ENCODE assay signal across 8 cellular contexts in the genomic region with DNA sequence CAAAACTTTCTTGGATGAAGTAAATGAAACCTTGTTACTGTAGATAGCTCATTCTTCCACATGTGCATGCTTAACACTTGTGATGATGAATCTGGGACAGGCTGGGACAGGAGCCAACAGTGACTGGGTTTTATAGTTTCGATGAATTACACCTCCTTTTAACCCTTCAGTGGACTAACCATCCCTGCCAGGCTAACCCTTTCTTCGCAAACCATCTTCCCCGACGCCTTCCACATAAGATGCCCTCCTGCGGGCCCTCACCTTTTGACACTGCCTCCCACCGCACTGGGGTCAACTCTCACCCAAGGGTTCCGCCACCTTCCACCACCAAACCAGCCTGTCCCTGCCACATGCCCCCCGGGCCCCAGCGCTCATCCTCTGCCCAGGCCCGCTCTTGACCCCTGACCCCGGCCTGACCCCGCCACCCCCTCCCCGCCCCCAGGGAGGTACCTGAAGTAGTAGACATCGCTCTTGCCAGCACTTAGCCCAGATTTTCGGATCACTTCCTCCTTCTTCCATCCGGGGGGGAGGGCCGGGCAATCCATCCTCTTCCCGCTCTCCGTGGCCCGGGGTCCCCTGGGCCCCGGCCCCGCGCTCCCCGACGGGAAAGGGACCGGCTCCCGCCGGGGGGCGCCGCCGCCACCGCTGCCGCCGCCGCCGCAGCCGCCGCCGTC. TPM values are rescaled to one million over a fixed set of nuclear protein-coding genes. Genes with fewer than 3 reads are reported as not detected.
DNase-seq lines count a peak whose midpoint lies in the region; ATAC-seq and TF ChIP-seq lines count a peak whose summit lies in the region.

No MANE protein-coding gene starts in this region.

- intact Hi-C loops in activated T-helper 1 cell treated with anti-CD3 and anti-CD28 coated beads, Interleukin-12 subunit alpha, Interleukin-12 subunit beta, Interleukin-2, Interleukin-4 antibody, amounts not matched to agents 30 ng/mL and 10 ng/mL and 1 ng/mL, durations not matched to agents 14 hours and 24 hours and 36 hours (cut with micrococcal nuclease), result loop anchor here (1.0 kb wide), 10 partner anchors 13 to 169 kb away; partner anchors contain the start of genes C18orf54, POLI and STARD6
- intact Hi-C loops in thyroid gland (cut with DNase I), result no loop called here

- no peaks in the 10 kb centered on the region for H3K27me3 Mint-ChIP-seq in activated T-helper 1 cell treated with anti-CD3 and anti-CD28 coated beads, Interleukin-12 subunit alpha, Interleukin-12 subunit beta, Interleukin-2, Interleukin-4 antibody, amounts not matched to agents 30 ng/mL and 10 ng/mL and 1 ng/mL, durations not matched to agents 14 hours and 24 hours and 36 hours (ENCODE audit: insufficient read depth)
- peaks cover 3% of the 10 kb centered on the region for H3K27me3 Mint-ChIP-seq in nephron progenitor cell (ENCODE audit: low read depth, poor library complexity)

- H3K4me1 Mint-ChIP-seq in activated T-helper 1 cell treated with anti-CD3 and anti-CD28 coated beads, Interleukin-12 subunit alpha, Interleukin-12 subunit beta, Interleukin-2, Interleukin-4 antibody, amounts not matched to agents 30 ng/mL and 10 ng/mL and 1 ng/mL, durations not matched to agents 14 hours and 24 hours and 36 hours (ENCODE audit: low read depth), result peaks cover 44% of the 10 kb centered on the region
- peaks cover 39% of the 10 kb centered on the region for H3K4me1 Mint-ChIP-seq in nephron progenitor cell

- H3K27ac Mint-ChIP-seq in activated T-helper 1 cell treated with anti-CD3 and anti-CD28 coated beads, Interleukin-12 subunit alpha, Interleukin-12 subunit beta, Interleukin-2, Interleukin-4 antibody, amounts not matched to agents 30 ng/mL and 10 ng/mL and 1 ng/mL, durations not matched to agents 14 hours and 24 hours and 36 hours, result peak overlapping the region; percentile 98
- H3K27ac Mint-ChIP-seq in nephron progenitor cell, result peak overlapping the region; percentile 87

- H3K9me3 ChIP-seq in thyroid gland, result no peaks in the 10 kb centered on the region

- TF ChIP-seq POLR2A in thyroid gland (IDR thresholded peaks at IDR 0.05), result no peak

- 1% methylated on average over 15 to 27 of the region's 39 CpGs for WGBS in thyroid gland, 2 donors

- DNase-seq in COLO829 (ENCODE audit: low spot score), result peak; percentile 13
- DNase-seq in HS-27A (ENCODE audit: low read depth), result peak; percentile 58
- peak; percentile 58 for DNase-seq in OCI-M1 (lab: John Stamatoyannopoulos, UW)
- peak; percentile 12 for DNase-seq in activated T-helper 1 cell treated with anti-CD3 and anti-CD28 coated beads, Interleukin-12 subunit alpha, Interleukin-12 subunit beta, Interleukin-2, Interleukin-4 antibody, amounts not matched to agents 30 ng/mL and 10 ng/mL and 1 ng/mL, durations not matched to agents 14 hours and 24 hours and 36 hours (ENCODE audit: low spot score)
- peak; percentile 97 for DNase-seq in fibroblast of mammary gland (ENCODE audit: low read depth)
- peak; percentile 42 for DNase-seq in nephron progenitor cell
- peak; percentile 72 to 73 for DNase-seq in thyroid gland

- peaks cover 26 to 35% of the 10 kb centered on the region in 2 donors for H3K4me1 ChIP-seq in thyroid gland

- H3K4me3 ChIP-seq in fibroblast of mammary gland (ENCODE audit: control insufficient read depth, low read depth, low read length), result peak overlapping the region; percentile 75
- peak overlapping the region; percentile 39 to 62 (median 62) for H3K4me3 ChIP-seq in thyroid gland (replicated peaks in 1 of 3)

- peak overlapping the region; percentile 98 for H3K4me3 Mint-ChIP-seq in activated T-helper 1 cell treated with anti-CD3 and anti-CD28 coated beads, Interleukin-12 subunit alpha, Interleukin-12 subunit beta, Interleukin-2, Interleukin-4 antibody, amounts not matched to agents 30 ng/mL and 10 ng/mL and 1 ng/mL, durations not matched to agents 14 hours and 24 hours and 36 hours
- H3K4me3 Mint-ChIP-seq in nephron progenitor cell, result peak overlapping the region; percentile 95

- no peak for TF ChIP-seq CTCF in fibroblast of mammary gland (conservative IDR thresholded peaks at IDR 0.05; ENCODE audit: control insufficient read depth, insufficient read depth, low read depth, low read length)
- no peak for TF ChIP-seq CTCF in nephron progenitor cell (IDR thresholded peaks at IDR 0.05)
- no peak for TF ChIP-seq CTCF in thyroid gland (IDR thresholded peaks at IDR 0.05)

- peak; percentile 12 for ATAC-seq in GM21390 (IDR thresholded peaks at IDR 0.05; ENCODE audit: unreplicated experiment)

- no peaks in the 10 kb centered on the region for H3K9me3 Mint-ChIP-seq in activated T-helper 1 cell treated with anti-CD3 and anti-CD28 coated beads, Interleukin-12 subunit alpha, Interleukin-12 subunit beta, Interleukin-2, Interleukin-4 antibody, amounts not matched to agents 30 ng/mL and 10 ng/mL and 1 ng/mL, durations not matched to agents 14 hours and 24 hours and 36 hours
- H3K9me3 Mint-ChIP-seq in nephron progenitor cell, result no peaks in the 10 kb centered on the region

- peaks cover 30% of the 10 kb centered on the region for H3K36me3 Mint-ChIP-seq in activated T-helper 1 cell treated with anti-CD3 and anti-CD28 coated beads, Interleukin-12 subunit alpha, Interleukin-12 subunit beta, Interleukin-2, Interleukin-4 antibody, amounts not matched to agents 30 ng/mL and 10 ng/mL and 1 ng/mL, durations not matched to agents 14 hours and 24 hours and 36 hours (ENCODE audit: low read depth)
- peaks cover 27% of the 10 kb centered on the region for H3K36me3 Mint-ChIP-seq in nephron progenitor cell (ENCODE audit: low read depth)

- no peaks in the 10 kb centered on the region for H3K36me3 ChIP-seq in thyroid gland

- H3K27me3 ChIP-seq in thyroid gland, result no peaks in the 10 kb centered on the region

- peak overlapping the region; percentile 45 to 92 (median 69) for H3K27ac ChIP-seq in thyroid gland

RNA-seq across cellular contexts. Expression of gene MBD2, which starts 0.8 kb away (rescaled TPM):
- 223 and 242 TPM in 2 replicates for total RNA-seq in activated T-helper 1 cell treated with anti-CD3 and anti-CD28 coated beads, Interleukin-12 subunit alpha, Interleukin-12 subunit beta, Interleukin-2, Interleukin-4 antibody, amounts not matched to agents 30 ng/mL and 10 ng/mL and 1 ng/mL, durations not matched to agents 14 hours and 24 hours and 36 hours
- 10 to 100 TPM; 81.4 to 96.3 (median 88.8) TPM for total RNA-seq in thyroid gland

RNA-seq across cellular contexts. Expression of gene POLI, which starts 45.6 kb away (rescaled TPM):
- 9.6 and 10.2 TPM in 2 replicates for total RNA-seq in activated T-helper 1 cell treated with anti-CD3 and anti-CD28 coated beads, Interleukin-12 subunit alpha, Interleukin-12 subunit beta, Interleukin-2, Interleukin-4 antibody, amounts not matched to agents 30 ng/mL and 10 ng/mL and 1 ng/mL, durations not matched to agents 14 hours and 24 hours and 36 hours
- total RNA-seq in thyroid gland, result 100 to 1,000 TPM in 3 of 4 donors, 10 to 100 TPM in 1; 93.4 to 152 (median 118) TPM

Comparison
In these comparisons a context has a peak if more than half of its experiments do, and no peak if none do; other contexts are left out.
1. Peak in every context shown above with its lines: DNase-seq, ATAC-seq, H3K4me3 ChIP-seq and H3K27ac ChIP-seq.
2. DNase-seq: peak in every context shown above with its lines; median percentile 97 in fibroblast of mammary gland; 72 in thyroid gland; 58 in HS-27A; 58 in OCI-M1; 42 in nephron progenitor cell; 13 in COLO829; 12 in activated T-helper 1 cell treated with anti-CD3 and anti-CD28 coated beads, Interleukin-12 subunit alpha, Interleukin-12 subunit beta, Interleukin-2, Interleukin-4 antibody, amounts not matched to agents 30 ng/mL and 10 ng/mL and 1 ng/mL, durations not matched to agents 14 hours and 24 hours and 36 hours.